Comparison of ENCODE assay signal across 1 cellular context in the genomic region with DNA sequence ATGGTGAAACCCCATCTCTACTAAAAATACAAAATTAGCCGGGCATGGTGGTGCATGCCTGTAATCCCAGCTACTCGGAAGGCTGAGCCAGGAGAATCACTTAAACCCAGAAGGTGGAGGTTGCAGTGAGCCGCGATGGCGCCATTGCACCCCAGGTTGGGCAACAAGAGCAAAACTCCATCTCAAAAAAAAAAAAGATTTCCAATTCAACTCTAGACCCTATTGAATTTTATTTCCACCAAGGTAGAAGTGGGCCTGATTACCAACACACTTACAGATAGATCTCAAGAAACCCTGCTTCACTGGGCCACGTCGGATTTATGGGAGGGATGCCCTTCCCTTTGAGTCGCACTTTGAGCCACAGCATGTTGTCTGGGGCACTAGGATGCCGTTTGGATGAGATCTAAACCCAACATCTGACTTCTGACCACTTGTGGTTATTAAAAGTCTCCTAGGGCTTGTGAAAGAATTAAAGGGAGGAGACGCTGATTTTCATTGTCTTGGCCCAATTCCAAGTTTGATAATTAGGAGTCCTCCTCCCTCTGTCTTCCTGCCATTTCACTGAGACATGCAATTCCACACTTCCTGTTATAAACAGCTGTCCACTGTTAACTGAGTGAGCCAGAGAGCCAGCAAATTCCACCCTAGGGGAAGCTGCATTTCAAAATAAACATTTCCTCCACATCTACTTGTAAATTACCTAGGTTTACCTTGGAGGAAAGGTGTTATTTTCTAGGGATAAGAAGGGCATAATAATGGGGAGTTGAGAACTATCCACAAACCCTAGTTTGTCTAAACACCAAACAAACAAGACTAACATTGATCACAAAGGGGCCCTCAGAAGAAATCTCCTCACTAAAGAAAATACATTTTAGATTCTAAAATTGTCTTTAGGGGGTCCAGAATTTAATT.
TF ChIP-seq lines count a peak whose summit lies in the region.

No MANE protein-coding gene starts in this region.

TF ChIP-seq in HCT116, 20 proteins besides CTCF, POLR2A, EP300 and RAD21 (continued from another document):
- TF ChIP-seq REST (IDR thresholded peaks at IDR 0.05; ENCODE audit: low read depth): no peak
- no peak for TF ChIP-seq CBX3 (IDR thresholded peaks at IDR 0.05; ENCODE audit: low read depth)
- TF ChIP-seq ELF1 (IDR thresholded peaks at IDR 0.05; ENCODE audit: borderline replicate concordance, low read depth): no peak; the same call in 1 of the 2 replicates
- TF ChIP-seq ZFX (IDR thresholded peaks at IDR 0.05): no peak
